1 cellular context compared by ENCODE assay signal in genomic region chr19:39445258-39446071, GRCh38.
TF ChIP-seq lines count a peak whose summit lies in the region.

TSS of gene SUPT5H (plus strand) at chr19:39445582. CDS start at chr19:39445891, 309 bp downstream.

TF ChIP-seq in A549, 52 proteins besides CTCF, POLR2A, EP300 and RAD21 (continued from another document):
- TF ChIP-seq REST (IDR thresholded peaks at IDR 0.05) (peak; percentile 99), RCOR1 (IDR thresholded peaks at IDR 0.05; ENCODE audit: low read depth, low read length) (no peak), MAZ (IDR thresholded peaks at IDR 0.05; ENCODE audit: borderline replicate concordance, low read depth, low read length) (no peak), JUN (IDR thresholded peaks at IDR 0.05) (peak; percentile 86 to 99; a peak in 4 of 5 replicates), MYC (IDR thresholded peaks at IDR 0.05; ENCODE audit: borderline replicate concordance, low read length) (peak; percentile 56; the same call in 1 of the 2 replicates)
